ENCODE assay signal across 2 cellular contexts in the genomic region with DNA sequence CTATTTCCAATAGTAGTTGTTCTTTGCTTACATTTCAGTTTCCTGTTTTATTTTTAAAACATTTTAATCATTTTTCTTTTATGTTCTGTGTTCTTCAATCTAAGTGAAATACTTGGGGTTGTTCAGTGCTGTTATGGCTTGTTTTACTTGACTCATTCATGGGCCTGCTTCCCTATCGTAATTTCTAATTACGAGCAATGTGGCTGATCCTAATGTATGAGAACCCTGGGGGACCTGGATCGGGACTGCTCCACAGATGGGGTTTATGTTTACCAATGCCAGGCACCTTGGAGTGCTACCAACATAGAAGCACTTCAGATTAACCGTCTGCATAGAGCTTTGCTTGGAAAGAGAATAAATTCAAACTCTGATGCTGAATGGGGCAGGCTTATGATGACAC.
TF ChIP-seq lines count a peak whose summit lies in the region.

No MANE protein-coding gene starts in this region.

TF ChIP-seq in IMR-90, 13 proteins besides CTCF, POLR2A, EP300 and RAD21:
- TF ChIP-seq, protein P1, sequence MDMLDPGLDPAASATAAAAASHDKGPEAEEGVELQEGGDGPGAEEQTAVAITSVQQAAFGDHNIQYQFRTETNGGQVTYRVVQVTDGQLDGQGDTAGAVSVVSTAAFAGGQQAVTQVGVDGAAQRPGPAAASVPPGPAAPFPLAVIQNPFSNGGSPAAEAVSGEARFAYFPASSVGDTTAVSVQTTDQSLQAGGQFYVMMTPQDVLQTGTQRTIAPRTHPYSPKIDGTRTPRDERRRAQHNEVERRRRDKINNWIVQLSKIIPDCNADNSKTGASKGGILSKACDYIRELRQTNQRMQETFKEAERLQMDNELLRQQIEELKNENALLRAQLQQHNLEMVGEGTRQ (IDR thresholded peaks at IDR 0.05; ENCODE audit: low read depth, low read length) = no peak
- no peak for TF ChIP-seq RFX5 (IDR thresholded peaks at IDR 0.05; ENCODE audit: low read depth, low read length)
- no peak for TF ChIP-seq MAZ (IDR thresholded peaks at IDR 0.05; ENCODE audit: borderline replicate concordance, low read depth, low read length)
- TF ChIP-seq CHD1 (IDR thresholded peaks at IDR 0.05; ENCODE audit: low read depth, low read length) = no peak
- TF ChIP-seq RCOR1 (IDR thresholded peaks at IDR 0.05; ENCODE audit: insufficient replicate concordance, low read length) = no peak
- no peak for TF ChIP-seq SMC3 (IDR thresholded peaks at IDR 0.05; ENCODE audit: low read depth, low read length)
- TF ChIP-seq, protein P2, sequence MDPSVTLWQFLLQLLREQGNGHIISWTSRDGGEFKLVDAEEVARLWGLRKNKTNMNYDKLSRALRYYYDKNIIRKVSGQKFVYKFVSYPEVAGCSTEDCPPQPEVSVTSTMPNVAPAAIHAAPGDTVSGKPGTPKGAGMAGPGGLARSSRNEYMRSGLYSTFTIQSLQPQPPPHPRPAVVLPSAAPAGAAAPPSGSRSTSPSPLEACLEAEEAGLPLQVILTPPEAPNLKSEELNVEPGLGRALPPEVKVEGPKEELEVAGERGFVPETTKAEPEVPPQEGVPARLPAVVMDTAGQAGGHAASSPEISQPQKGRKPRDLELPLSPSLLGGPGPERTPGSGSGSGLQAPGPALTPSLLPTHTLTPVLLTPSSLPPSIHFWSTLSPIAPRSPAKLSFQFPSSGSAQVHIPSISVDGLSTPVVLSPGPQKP (IDR thresholded peaks at IDR 0.05; ENCODE audit: borderline replicate concordance, low read depth, low read length) = no peak

TF ChIP-seq in WTC11, 78 proteins besides CTCF, POLR2A, EP300 and RAD21 (continued from another document):
- TF ChIP-seq, protein P3, sequence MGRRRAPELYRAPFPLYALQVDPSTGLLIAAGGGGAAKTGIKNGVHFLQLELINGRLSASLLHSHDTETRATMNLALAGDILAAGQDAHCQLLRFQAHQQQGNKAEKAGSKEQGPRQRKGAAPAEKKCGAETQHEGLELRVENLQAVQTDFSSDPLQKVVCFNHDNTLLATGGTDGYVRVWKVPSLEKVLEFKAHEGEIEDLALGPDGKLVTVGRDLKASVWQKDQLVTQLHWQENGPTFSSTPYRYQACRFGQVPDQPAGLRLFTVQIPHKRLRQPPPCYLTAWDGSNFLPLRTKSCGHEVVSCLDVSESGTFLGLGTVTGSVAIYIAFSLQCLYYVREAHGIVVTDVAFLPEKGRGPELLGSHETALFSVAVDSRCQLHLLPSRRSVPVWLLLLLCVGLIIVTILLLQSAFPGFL (CRISPR knock-in tag; IDR thresholded peaks at IDR 0.05; ENCODE audit: borderline replicate concordance) = no peak
- TF ChIP-seq, protein P4, sequence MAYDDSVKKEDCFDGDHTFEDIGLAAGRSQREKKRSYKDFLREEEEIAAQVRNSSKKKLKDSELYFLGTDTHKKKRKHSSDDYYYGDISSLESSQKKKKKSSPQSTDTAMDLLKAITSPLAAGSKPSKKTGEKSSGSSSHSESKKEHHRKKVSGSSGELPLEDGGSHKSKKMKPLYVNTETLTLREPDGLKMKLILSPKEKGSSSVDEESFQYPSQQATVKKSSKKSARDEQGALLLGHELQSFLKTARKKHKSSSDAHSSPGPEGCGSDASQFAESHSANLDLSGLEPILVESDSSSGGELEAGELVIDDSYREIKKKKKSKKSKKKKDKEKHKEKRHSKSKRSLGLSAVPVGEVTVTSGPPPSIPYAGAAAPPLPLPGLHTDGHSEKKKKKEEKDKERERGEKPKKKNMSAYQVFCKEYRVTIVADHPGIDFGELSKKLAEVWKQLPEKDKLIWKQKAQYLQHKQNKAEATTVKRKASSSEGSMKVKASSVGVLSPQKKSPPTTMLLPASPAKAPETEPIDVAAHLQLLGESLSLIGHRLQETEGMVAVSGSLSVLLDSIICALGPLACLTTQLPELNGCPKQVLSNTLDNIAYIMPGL (CRISPR knock-in tag; IDR thresholded peaks at IDR 0.05) = no peak
- TF ChIP-seq, protein P5, sequence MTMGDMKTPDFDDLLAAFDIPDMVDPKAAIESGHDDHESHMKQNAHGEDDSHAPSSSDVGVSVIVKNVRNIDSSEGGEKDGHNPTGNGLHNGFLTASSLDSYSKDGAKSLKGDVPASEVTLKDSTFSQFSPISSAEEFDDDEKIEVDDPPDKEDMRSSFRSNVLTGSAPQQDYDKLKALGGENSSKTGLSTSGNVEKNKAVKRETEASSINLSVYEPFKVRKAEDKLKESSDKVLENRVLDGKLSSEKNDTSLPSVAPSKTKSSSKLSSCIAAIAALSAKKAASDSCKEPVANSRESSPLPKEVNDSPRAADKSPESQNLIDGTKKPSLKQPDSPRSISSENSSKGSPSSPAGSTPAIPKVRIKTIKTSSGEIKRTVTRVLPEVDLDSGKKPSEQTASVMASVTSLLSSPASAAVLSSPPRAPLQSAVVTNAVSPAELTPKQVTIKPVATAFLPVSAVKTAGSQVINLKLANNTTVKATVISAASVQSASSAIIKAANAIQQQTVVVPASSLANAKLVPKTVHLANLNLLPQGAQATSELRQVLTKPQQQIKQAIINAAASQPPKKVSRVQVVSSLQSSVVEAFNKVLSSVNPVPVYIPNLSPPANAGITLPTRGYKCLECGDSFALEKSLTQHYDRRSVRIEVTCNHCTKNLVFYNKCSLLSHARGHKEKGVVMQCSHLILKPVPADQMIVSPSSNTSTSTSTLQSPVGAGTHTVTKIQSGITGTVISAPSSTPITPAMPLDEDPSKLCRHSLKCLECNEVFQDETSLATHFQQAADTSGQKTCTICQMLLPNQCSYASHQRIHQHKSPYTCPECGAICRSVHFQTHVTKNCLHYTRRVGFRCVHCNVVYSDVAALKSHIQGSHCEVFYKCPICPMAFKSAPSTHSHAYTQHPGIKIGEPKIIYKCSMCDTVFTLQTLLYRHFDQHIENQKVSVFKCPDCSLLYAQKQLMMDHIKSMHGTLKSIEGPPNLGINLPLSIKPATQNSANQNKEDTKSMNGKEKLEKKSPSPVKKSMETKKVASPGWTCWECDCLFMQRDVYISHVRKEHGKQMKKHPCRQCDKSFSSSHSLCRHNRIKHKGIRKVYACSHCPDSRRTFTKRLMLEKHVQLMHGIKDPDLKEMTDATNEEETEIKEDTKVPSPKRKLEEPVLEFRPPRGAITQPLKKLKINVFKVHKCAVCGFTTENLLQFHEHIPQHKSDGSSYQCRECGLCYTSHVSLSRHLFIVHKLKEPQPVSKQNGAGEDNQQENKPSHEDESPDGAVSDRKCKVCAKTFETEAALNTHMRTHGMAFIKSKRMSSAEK (CRISPR knock-in tag; IDR thresholded peaks at IDR 0.05; ENCODE audit: borderline replicate concordance) = no peak
- TF ChIP-seq, protein P6, sequence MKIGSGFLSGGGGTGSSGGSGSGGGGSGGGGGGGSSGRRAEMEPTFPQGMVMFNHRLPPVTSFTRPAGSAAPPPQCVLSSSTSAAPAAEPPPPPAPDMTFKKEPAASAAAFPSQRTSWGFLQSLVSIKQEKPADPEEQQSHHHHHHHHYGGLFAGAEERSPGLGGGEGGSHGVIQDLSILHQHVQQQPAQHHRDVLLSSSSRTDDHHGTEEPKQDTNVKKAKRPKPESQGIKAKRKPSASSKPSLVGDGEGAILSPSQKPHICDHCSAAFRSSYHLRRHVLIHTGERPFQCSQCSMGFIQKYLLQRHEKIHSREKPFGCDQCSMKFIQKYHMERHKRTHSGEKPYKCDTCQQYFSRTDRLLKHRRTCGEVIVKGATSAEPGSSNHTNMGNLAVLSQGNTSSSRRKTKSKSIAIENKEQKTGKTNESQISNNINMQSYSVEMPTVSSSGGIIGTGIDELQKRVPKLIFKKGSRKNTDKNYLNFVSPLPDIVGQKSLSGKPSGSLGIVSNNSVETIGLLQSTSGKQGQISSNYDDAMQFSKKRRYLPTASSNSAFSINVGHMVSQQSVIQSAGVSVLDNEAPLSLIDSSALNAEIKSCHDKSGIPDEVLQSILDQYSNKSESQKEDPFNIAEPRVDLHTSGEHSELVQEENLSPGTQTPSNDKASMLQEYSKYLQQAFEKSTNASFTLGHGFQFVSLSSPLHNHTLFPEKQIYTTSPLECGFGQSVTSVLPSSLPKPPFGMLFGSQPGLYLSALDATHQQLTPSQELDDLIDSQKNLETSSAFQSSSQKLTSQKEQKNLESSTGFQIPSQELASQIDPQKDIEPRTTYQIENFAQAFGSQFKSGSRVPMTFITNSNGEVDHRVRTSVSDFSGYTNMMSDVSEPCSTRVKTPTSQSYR (CRISPR knock-in tag; IDR thresholded peaks at IDR 0.05) = no peak
- TF ChIP-seq, protein P7, sequence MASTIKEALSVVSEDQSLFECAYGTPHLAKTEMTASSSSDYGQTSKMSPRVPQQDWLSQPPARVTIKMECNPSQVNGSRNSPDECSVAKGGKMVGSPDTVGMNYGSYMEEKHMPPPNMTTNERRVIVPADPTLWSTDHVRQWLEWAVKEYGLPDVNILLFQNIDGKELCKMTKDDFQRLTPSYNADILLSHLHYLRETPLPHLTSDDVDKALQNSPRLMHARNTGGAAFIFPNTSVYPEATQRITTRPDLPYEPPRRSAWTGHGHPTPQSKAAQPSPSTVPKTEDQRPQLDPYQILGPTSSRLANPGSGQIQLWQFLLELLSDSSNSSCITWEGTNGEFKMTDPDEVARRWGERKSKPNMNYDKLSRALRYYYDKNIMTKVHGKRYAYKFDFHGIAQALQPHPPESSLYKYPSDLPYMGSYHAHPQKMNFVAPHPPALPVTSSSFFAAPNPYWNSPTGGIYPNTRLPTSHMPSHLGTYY (CRISPR knock-in tag; IDR thresholded peaks at IDR 0.05) = no peak
- TF ChIP-seq, protein P8, sequence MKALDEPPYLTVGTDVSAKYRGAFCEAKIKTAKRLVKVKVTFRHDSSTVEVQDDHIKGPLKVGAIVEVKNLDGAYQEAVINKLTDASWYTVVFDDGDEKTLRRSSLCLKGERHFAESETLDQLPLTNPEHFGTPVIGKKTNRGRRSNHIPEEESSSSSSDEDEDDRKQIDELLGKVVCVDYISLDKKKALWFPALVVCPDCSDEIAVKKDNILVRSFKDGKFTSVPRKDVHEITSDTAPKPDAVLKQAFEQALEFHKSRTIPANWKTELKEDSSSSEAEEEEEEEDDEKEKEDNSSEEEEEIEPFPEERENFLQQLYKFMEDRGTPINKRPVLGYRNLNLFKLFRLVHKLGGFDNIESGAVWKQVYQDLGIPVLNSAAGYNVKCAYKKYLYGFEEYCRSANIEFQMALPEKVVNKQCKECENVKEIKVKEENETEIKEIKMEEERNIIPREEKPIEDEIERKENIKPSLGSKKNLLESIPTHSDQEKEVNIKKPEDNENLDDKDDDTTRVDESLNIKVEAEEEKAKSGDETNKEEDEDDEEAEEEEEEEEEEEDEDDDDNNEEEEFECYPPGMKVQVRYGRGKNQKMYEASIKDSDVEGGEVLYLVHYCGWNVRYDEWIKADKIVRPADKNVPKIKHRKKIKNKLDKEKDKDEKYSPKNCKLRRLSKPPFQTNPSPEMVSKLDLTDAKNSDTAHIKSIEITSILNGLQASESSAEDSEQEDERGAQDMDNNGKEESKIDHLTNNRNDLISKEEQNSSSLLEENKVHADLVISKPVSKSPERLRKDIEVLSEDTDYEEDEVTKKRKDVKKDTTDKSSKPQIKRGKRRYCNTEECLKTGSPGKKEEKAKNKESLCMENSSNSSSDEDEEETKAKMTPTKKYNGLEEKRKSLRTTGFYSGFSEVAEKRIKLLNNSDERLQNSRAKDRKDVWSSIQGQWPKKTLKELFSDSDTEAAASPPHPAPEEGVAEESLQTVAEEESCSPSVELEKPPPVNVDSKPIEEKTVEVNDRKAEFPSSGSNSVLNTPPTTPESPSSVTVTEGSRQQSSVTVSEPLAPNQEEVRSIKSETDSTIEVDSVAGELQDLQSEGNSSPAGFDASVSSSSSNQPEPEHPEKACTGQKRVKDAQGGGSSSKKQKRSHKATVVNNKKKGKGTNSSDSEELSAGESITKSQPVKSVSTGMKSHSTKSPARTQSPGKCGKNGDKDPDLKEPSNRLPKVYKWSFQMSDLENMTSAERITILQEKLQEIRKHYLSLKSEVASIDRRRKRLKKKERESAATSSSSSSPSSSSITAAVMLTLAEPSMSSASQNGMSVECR (CRISPR knock-in tag; IDR thresholded peaks at IDR 0.05; ENCODE audit: borderline replicate concordance) = no peak
- TF ChIP-seq NFATC4 (CRISPR knock-in tag; IDR thresholded peaks at IDR 0.05) = no peak
- no peak for TF ChIP-seq NFYB (CRISPR knock-in tag; conservative IDR thresholded peaks at IDR 0.05; ENCODE audit: low read depth)
- TF ChIP-seq, protein P9, sequence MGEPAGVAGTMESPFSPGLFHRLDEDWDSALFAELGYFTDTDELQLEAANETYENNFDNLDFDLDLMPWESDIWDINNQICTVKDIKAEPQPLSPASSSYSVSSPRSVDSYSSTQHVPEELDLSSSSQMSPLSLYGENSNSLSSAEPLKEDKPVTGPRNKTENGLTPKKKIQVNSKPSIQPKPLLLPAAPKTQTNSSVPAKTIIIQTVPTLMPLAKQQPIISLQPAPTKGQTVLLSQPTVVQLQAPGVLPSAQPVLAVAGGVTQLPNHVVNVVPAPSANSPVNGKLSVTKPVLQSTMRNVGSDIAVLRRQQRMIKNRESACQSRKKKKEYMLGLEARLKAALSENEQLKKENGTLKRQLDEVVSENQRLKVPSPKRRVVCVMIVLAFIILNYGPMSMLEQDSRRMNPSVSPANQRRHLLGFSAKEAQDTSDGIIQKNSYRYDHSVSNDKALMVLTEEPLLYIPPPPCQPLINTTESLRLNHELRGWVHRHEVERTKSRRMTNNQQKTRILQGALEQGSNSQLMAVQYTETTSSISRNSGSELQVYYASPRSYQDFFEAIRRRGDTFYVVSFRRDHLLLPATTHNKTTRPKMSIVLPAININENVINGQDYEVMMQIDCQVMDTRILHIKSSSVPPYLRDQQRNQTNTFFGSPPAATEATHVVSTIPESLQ (CRISPR knock-in tag; IDR thresholded peaks at IDR 0.05) = no peak
- TF ChIP-seq ZNF263 (CRISPR knock-in tag; IDR thresholded peaks at IDR 0.05; ENCODE audit: low read depth) = no peak
- no peak for TF ChIP-seq PRRX2 (CRISPR knock-in tag; IDR thresholded peaks at IDR 0.05)
- no peak for TF ChIP-seq MYBL2 (CRISPR knock-in tag; IDR thresholded peaks at IDR 0.05)
- TF ChIP-seq MXD4 (CRISPR knock-in tag; IDR thresholded peaks at IDR 0.05; ENCODE audit: borderline replicate concordance) = no peak
- TF ChIP-seq ZNF671 (CRISPR knock-in tag; IDR thresholded peaks at IDR 0.05) = no peak
- no peak for TF ChIP-seq JAZF1 (CRISPR knock-in tag; IDR thresholded peaks at IDR 0.05)
- TF ChIP-seq NR1H2 (CRISPR knock-in tag; IDR thresholded peaks at IDR 0.05) = no peak
- TF ChIP-seq, protein P10, sequence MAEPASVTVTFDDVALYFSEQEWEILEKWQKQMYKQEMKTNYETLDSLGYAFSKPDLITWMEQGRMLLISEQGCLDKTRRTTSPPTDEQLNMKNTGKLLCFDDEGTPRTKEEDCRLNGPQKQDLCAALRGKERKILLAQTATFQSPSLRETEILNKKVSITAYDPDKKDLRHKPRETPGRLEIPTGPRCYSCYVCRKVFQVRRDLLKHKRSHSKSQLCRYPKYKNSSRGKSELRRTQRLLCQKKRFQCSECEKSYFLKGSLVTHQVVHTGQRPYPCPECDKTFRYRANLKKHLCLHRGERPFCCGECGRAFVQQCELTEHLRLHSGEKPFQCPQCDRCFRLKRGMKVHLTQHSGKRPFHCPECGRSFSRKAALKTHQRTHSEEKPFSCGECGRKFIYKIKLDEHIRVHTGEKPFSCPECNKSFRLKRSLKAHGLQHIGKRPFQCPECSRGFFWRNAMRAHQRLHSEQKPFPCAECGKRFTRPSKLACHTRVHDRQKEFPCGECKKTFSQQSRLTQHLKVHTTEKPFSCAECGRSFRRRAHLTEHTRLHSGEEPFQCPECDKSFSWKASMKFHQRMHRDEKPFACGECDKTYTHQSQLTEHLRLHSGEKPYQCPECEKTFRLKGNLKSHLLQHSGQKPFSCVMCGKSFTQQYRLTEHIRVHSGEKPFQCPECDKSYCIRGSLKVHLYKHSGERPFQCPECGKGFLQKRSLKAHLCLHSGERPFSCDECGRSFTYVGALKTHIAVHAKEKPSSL (CRISPR knock-in tag; conservative IDR thresholded peaks at IDR 0.05) = no peak
